1 cellular context compared by ENCODE assay signal in the genomic region with DNA sequence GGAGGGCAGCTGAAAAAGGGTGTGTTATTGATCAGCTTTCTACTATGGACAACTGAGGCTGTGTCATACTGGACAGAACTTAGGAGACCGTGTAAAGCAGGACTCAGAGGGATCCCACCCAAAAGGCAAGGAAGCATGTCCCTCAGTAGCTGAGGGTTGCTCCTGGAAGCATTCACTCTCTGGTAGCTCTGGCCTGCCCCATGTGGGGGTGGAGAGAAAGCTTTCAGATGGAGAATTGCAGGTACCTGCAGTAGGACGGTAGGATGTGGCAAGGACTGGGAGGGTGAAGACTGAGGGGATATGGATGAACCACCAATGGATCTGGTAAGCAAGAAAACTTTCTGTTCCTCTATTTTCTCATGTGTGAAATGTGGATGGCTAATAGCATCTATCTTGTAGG.
TF ChIP-seq lines count a peak whose summit lies in the region.

No MANE protein-coding gene starts in this region.

TF ChIP-seq in GM23338, 12 proteins besides CTCF, POLR2A, EP300 and RAD21:
- TF ChIP-seq, protein P1, sequence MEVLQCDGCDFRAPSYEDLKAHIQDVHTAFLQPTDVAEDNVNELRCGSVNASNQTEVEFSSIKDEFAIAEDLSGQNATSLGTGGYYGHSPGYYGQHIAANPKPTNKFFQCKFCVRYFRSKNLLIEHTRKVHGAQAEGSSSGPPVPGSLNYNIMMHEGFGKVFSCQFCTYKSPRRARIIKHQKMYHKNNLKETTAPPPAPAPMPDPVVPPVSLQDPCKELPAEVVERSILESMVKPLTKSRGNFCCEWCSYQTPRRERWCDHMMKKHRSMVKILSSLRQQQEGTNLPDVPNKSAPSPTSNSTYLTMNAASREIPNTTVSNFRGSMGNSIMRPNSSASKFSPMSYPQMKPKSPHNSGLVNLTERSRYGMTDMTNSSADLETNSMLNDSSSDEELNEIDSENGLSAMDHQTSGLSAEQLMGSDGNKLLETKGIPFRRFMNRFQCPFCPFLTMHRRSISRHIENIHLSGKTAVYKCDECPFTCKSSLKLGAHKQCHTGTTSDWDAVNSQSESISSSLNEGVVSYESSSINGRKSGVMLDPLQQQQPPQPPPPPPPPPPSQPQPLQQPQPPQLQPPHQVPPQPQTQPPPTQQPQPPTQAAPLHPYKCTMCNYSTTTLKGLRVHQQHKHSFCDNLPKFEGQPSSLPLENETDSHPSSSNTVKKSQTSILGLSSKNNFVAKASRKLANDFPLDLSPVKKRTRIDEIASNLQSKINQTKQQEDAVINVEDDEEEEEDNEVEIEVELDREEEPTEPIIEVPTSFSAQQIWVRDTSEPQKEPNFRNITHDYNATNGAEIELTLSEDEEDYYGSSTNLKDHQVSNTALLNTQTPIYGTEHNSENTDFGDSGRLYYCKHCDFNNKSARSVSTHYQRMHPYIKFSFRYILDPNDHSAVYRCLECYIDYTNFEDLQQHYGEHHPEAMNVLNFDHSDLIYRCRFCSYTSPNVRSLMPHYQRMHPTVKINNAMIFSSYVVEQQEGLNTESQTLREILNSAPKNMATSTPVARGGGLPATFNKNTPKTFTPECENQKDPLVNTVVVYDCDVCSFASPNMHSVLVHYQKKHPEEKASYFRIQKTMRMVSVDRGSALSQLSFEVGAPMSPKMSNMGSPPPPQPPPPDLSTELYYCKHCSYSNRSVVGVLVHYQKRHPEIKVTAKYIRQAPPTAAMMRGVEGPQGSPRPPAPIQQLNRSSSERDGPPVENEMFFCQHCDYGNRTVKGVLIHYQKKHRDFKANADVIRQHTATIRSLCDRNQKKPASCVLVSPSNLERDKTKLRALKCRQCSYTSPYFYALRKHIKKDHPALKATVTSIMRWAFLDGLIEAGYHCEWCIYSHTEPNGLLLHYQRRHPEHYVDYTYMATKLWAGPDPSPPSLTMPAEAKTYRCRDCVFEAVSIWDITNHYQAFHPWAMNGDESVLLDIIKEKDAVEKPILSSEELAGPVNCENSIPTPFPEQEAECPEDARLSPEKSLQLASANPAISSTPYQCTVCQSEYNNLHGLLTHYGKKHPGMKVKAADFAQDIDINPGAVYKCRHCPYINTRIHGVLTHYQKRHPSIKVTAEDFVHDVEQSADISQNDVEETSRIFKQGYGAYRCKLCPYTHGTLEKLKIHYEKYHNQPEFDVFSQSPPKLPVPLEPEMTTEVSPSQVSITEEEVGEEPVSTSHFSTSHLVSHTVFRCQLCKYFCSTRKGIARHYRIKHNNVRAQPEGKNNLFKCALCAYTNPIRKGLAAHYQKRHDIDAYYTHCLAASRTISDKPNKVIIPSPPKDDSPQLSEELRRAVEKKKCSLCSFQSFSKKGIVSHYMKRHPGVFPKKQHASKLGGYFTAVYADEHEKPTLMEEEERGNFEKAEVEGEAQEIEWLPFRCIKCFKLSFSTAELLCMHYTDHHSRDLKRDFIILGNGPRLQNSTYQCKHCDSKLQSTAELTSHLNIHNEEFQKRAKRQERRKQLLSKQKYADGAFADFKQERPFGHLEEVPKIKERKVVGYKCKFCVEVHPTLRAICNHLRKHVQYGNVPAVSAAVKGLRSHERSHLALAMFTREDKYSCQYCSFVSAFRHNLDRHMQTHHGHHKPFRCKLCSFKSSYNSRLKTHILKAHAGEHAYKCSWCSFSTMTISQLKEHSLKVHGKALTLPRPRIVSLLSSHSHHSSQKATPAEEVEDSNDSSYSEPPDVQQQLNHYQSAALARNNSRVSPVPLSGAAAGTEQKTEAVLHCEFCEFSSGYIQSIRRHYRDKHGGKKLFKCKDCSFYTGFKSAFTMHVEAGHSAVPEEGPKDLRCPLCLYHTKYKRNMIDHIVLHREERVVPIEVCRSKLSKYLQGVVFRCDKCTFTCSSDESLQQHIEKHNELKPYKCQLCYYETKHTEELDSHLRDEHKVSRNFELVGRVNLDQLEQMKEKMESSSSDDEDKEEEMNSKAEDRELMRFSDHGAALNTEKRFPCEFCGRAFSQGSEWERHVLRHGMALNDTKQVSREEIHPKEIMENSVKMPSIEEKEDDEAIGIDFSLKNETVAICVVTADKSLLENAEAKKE (CRISPR knock-in tag; IDR thresholded peaks at IDR 0.05) = no peak
- TF ChIP-seq ZNF114 (CRISPR knock-in tag; IDR thresholded peaks at IDR 0.05) (no peak), REST (IDR thresholded peaks at IDR 0.05; ENCODE audit: unreplicated experiment) (no peak), ZNF331 (CRISPR knock-in tag; IDR thresholded peaks at IDR 0.05; ENCODE audit: low read depth) (no peak), NANOG (IDR thresholded peaks at IDR 0.05; ENCODE audit: borderline replicate concordance) (no peak), STAT1 (IDR thresholded peaks at IDR 0.05; ENCODE audit: unreplicated experiment) (no peak), JUNB (IDR thresholded peaks at IDR 0.05; ENCODE audit: unreplicated experiment) (no peak), EZH2phosphoT487 (IDR thresholded peaks at IDR 0.05; ENCODE audit: unreplicated experiment) (no peak), EZH2 (IDR thresholded peaks at IDR 0.05; ENCODE audit: low read depth, unreplicated experiment) (no peak), CREB1 (CRISPR knock-in tag; IDR thresholded peaks at IDR 0.05; ENCODE audit: low read depth) (no peak), POLR2AphosphoS5 (IDR thresholded peaks at IDR 0.05; ENCODE audit: low read depth) (no peak)
- TF ChIP-seq, protein P2, sequence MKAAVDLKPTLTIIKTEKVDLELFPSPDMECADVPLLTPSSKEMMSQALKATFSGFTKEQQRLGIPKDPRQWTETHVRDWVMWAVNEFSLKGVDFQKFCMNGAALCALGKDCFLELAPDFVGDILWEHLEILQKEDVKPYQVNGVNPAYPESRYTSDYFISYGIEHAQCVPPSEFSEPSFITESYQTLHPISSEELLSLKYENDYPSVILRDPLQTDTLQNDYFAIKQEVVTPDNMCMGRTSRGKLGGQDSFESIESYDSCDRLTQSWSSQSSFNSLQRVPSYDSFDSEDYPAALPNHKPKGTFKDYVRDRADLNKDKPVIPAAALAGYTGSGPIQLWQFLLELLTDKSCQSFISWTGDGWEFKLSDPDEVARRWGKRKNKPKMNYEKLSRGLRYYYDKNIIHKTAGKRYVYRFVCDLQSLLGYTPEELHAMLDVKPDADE (IDR thresholded peaks at IDR 0.05) = no peak
